ENCODE assay signal across 8 cellular contexts in the genomic region with DNA sequence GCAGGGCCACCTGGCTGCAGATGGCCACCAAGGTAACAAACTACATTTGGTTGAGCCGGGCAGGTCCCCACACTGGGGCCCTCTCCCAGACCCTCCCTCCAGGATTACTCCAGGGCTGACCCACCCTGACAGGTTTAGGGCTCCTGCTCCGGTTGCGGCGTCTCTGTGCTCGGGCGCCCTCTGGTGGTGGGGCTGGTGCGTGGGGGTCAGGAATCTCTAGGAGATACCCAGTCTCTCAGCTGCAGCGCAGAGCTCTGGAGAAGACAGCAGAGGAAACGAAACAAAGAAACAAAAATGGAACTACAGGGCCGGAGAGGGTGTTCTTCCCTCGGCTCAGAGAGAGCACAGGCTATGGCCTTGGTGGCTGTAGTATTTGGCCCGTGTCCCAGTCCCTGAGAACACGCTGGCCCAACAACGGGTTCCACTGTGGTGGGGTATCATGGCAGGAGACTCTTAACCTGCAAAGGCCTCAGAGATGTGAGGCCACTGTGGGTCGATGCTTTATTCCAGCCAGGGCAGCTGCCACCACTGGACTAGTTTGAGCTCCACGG. TPM values are rescaled to one million over a fixed set of nuclear protein-coding genes. Genes with fewer than 3 reads are reported as not detected.
DNase-seq lines count a peak whose midpoint lies in the region; ATAC-seq lines count a peak whose summit lies in the region.

No MANE protein-coding gene starts in this region.

- H3K18ac ChIP-seq in mesendoderm (ENCODE audit: low read length) = no peak overlapping the region

- no peak for ATAC-seq in HG02970 (IDR thresholded peaks at IDR 0.05; ENCODE audit: low FRiP score, unreplicated experiment)

- no peak overlapping the region for H3K4me3 ChIP-seq in mesendoderm (ENCODE audit: low read length)

- H3K36me3 ChIP-seq in mesendoderm (ENCODE audit: control insufficient read depth, insufficient read depth, low read length) = no peaks in the 10 kb centered on the region

- H2BK15ac ChIP-seq in mesendoderm (replicated peaks; ENCODE audit: low read depth) = no peak overlapping the region

- no peak overlapping the region for H2BK5ac ChIP-seq in mesendoderm (ENCODE audit: low read length)

- no peak overlapping the region for H2BK120ac ChIP-seq in mesendoderm (ENCODE audit: low read depth, low read length)

- H3K79me1 ChIP-seq in mesendoderm (ENCODE audit: low read length) = no peaks in the 10 kb centered on the region

- no peak overlapping the region for H4K8ac ChIP-seq in mesendoderm (ENCODE audit: low read depth, low read length)

- no peak overlapping the region for H3K4ac ChIP-seq in mesendoderm (ENCODE audit: low read depth, low read length)

- H2AK5ac ChIP-seq in mesendoderm (ENCODE audit: low read length) = no peak overlapping the region

- no peak overlapping the region for H3K23ac ChIP-seq in mesendoderm (ENCODE audit: low read length)

- no peak overlapping the region for H3K27ac ChIP-seq in mesendoderm (ENCODE audit: low read depth, low read length)

- no CpG with 5 or more reads among the region's 16 CpGs for WGBS in mesendoderm (ENCODE audit: extremely low coverage, insufficient coverage, low lambda C conversion rate)

- peaks cover 24% of the 10 kb centered on the region for H3K27me3 ChIP-seq in mesendoderm (ENCODE audit: insufficient read depth, low read length, poor library complexity)

- no peaks in the 10 kb centered on the region for H3K4me1 ChIP-seq in mesendoderm (ENCODE audit: control insufficient read depth, low read depth, low read length)

- no peak overlapping the region for H3K4me2 ChIP-seq in mesendoderm (ENCODE audit: low read length)

- H4K5ac ChIP-seq in mesendoderm (ENCODE audit: low read length) = no peak overlapping the region

- no peak overlapping the region for H3K56ac ChIP-seq in mesendoderm (ENCODE audit: low read length)

- peak; percentile 75 for DNase-seq in SIG-M5 treated with dmso at 0.1 percent for 504 hours (lab: John Stamatoyannopoulos, UW; ENCODE audit: unreplicated experiment)
- no peak for DNase-seq in SIG-M5 (lab: John Stamatoyannopoulos, UW)
- peak; percentile 61 for DNase-seq in NCI-H146 (lab: John Stamatoyannopoulos, UW)
- DNase-seq in activated CD4-positive, alpha-beta T cell treated with anti-CD3 and anti-CD28 coated beads, Interleukin-2, amount 50 U/mL, for 48 hours = peak; percentile 82 to 85
- DNase-seq in ecto neural progenitor cell (ENCODE audit: low spot score) = peak; percentile 79
- peak; percentile 66 for DNase-seq in mesendoderm
- DNase-seq in stimulated activated CD8-positive, alpha-beta memory T cell treated with anti-CD3 and anti-CD28 coated beads, Interleukin-2, amount 100 ng/mL, for 48 hours (ENCODE audit: low read depth in 2 of 2) = peak; percentile 61 to 75

- no peak overlapping the region for H3K9ac ChIP-seq in mesendoderm (ENCODE audit: low read length)

- no peaks in the 10 kb centered on the region for H3K79me2 ChIP-seq in mesendoderm (ENCODE audit: control insufficient read depth, insufficient read depth, low read length)

RNA-seq across cellular contexts. Expression of a gene that starts 2.4 kb away (rescaled TPM):
- 0.58 TPM for polyA plus RNA-seq in mesendoderm (2013, experiment 1 of 2)
- 0.63 TPM for polyA plus RNA-seq in mesendoderm (2013, experiment 2 of 2)
